6 cellular contexts compared by ENCODE assay signal in the genomic region with DNA sequence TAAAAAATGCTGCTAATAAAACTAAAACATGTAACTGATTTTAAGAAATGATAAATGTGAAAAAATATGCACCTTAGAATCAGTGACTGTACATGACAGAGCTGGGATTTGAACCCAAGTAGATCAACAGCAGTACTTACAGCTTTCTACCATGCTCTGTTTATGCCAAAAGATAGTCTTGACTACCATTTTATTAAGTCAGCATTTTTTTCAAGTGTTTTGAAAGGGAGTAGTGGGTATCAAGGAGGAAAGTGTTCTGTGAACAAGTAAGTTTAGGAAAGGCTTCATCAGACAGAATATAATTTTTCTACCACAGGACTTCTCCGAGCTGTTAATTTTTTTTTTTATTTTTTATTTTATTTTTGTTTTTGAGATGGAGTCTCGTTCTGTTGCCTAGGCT.
"Had no signal": no experiment of that assay in that cellular context is flagged by ENCODE, and none has a peak within 500 bp of the region (broad histone marks: within the 10 kb centered on the region; RNA-seq: fewer than 3 reads in every experiment).

No MANE protein-coding gene starts in this region.

- H3K27ac ChIP-seq: HL-60, KMS-11 had no signal

- H3K9ac ChIP-seq: KMS-11 had no signal

- DNase-seq: Karpas-422, KBM-7, KG1 had no signal

- FAIRE-seq: HTR-8/SVneo had no signal

- H3K4me2 ChIP-seq: KMS-11 had no signal
